ENCODE assay signal across 14 cellular contexts in genomic region chr3:159844383-159844730, GRCh38. TPM values are rescaled to one million over a fixed set of nuclear protein-coding genes. Genes with fewer than 3 reads are reported as not detected.
DNase-seq lines count a peak whose midpoint lies in the region; ATAC-seq, FAIRE-seq and TF ChIP-seq lines count a peak whose summit lies in the region.
"Had no signal": no experiment of that assay in that cellular context is flagged by ENCODE, and none has a peak within 500 bp of the region (broad histone marks: within the 10 kb centered on the region; RNA-seq: fewer than 3 reads in every experiment).

No MANE protein-coding gene starts in this region.

- H3K9ac ChIP-seq in GM12878 (ENCODE audit: control insufficient read depth, insufficient read depth, low read length) = no peak overlapping the region
- H3K9ac ChIP-seq: KMS-11 had no signal

- no peak for TF ChIP-seq CTCF in GM12878 (IDR thresholded peaks at IDR 0.05 in 2 of 3, conservative IDR thresholded peaks at IDR 0.05 in 1 of 3; ENCODE audit: control insufficient read depth in 2 of 3, extremely low read depth in 1 of 3, insufficient read depth in 1 of 3, low read depth in 3 of 3, low read length in 3 of 3)
- TF ChIP-seq CTCF in hepatocyte (IDR thresholded peaks at IDR 0.05; ENCODE audit: poor library complexity) = no peak
- TF ChIP-seq CTCF in spleen (IDR thresholded peaks at IDR 0.05 in 8 of 11, conservative IDR thresholded peaks at IDR 0.05 in 3 of 11) = no peak

- POLR2A ChIA-PET in GM12878 (lab: Charles Lee) = no interaction called here

- H3K9me3 ChIP-seq in GM12878 (replicated peaks; ENCODE audit: control insufficient read depth, insufficient read depth, low read length) (no peaks in the 10 kb centered on the region), hepatocyte (ENCODE audit: low read depth) (no peaks in the 10 kb centered on the region), spleen (no peaks in the 10 kb centered on the region)

- TF ChIP-seq RAD21 in GM12878 (IDR thresholded peaks at IDR 0.05; ENCODE audit: insufficient read depth, low read depth, low read length) = no peak

- H3K27ac ChIP-seq in GM12878 (ENCODE audit: control insufficient read depth, insufficient read depth) (no peak overlapping the region), hepatocyte (peak overlapping the region; percentile 32), spleen (peak overlapping the region in 5 of 8 donors; percentile 16 to 49 (median 29))
- H3K27ac ChIP-seq: KMS-11, VCaP had no signal

- no peaks in the 10 kb centered on the region for H3K4me1 ChIP-seq in GM12878 (ENCODE audit: control insufficient read depth, insufficient read depth, low read length)
- no peaks in the 10 kb centered on the region for H3K4me1 ChIP-seq in hepatocyte (ENCODE audit: insufficient read depth)
- peaks cover 0 to 49% (median 14%) of the 10 kb centered on the region in 6 donors for H3K4me1 ChIP-seq in spleen

- H4K20me1 ChIP-seq in GM12878 (ENCODE audit: control insufficient read depth, insufficient read depth) (no peaks in the 10 kb centered on the region), hepatocyte (ENCODE audit: insufficient read depth, poor library complexity, severe bottlenecking) (no peaks in the 10 kb centered on the region)

- CTCF ChIA-PET in GM12878 (lab: Yijun Ruan, JAX) = interaction anchor here (0.7 to 0.8 kb wide), 2 partner anchors 9 to 161 kb away, joined by 3 to 4 read pairs; no protein-coding TSS in a partner anchor

- no TSS peak for BruUV-seq in GM12878 (replicated peaks; lab: Mats Ljungman, UMichigan)

- FAIRE-seq in GM12878 (lab: Jason Lieb, UNC) = no peak

- intact Hi-C loops in GM12878 (cut with micrococcal nuclease; ENCODE audit: unreplicated experiment) (no loop called here), spleen (cut with DNase I; ENCODE audit: low total_unique reads) (no loop called here)

- peak overlapping the region; percentile 29; the same call in 1 of the 2 replicates for H2AFZ ChIP-seq in GM12878 (ENCODE audit: control insufficient read depth, low read depth, low read length)
- H2AFZ ChIP-seq in hepatocyte = no peak overlapping the region

- RAD21 ChIA-PET in GM12878 (lab: Charles Lee; ENCODE audit: unreplicated experiment) = interaction anchor here (1.1 kb wide), 1 partner anchor 59 kb away, joined by 3 read pairs; no protein-coding TSS in a partner anchor

- peak; percentile 52 for DNase-seq in KBM-7
- no peak for DNase-seq in GM12878 (ENCODE audit: low read depth, low spot score)
- DNase-seq in hepatocyte (ENCODE audit: low spot score) = no peak
- DNase-seq in spleen = no peak
- no peak for DNase-seq in SW480 (ENCODE audit: low spot score)
- DNase-seq in globus pallidus (ENCODE audit: low spot score) = no peak
- DNase-seq in NCI-H510A treated with DMSO at 0.1 percent for 48 hours (lab: John Stamatoyannopoulos, UW) = no peak
- DNase-seq: activated naive CD4-positive, alpha-beta T cell treated with anti-CD3 and anti-CD28 coated beads for 36 hours; NCI-H2029; stimulated activated CD4-positive, alpha-beta T cell treated with anti-CD3 and anti-CD28 coated beads, Interleukin-4, amount 100 ng/mL, for 1 hour had no signal

- H3K4me3 ChIP-seq in GM12878 (no peak overlapping the region), hepatocyte (no peak overlapping the region), spleen (no peak overlapping the region)

- no peaks in the 10 kb centered on the region; a peak in 2 of 4 replicates for H3K27me3 ChIP-seq in GM12878 (replicated peaks in 1 of 2; ENCODE audit: control insufficient read depth in 2 of 2, insufficient read depth in 2 of 2, low read length in 1 of 2)
- H3K27me3 ChIP-seq in hepatocyte = no peaks in the 10 kb centered on the region
- peaks cover 0 to 11% (median 3%) of the 10 kb centered on the region in 7 donors for H3K27me3 ChIP-seq in spleen (replicated peaks in 1 of 7)

- H3K4me2 ChIP-seq in GM12878 (ENCODE audit: control insufficient read depth, insufficient read depth) (no peak overlapping the region), hepatocyte (peak overlapping the region; percentile 13)
- H3K4me2 ChIP-seq: KMS-11 had no signal

- TF ChIP-seq EP300 in GM12878 (IDR thresholded peaks at IDR 0.05; ENCODE audit: borderline replicate concordance in 1 of 2, control insufficient read depth in 1 of 2, low read depth in 2 of 2, low read length in 2 of 2) = no peak

- WGBS in GM12878 (ENCODE audit: insufficient coverage, insufficient replicate concordance, low lambda C conversion rate, missing lambda C conversion rate) = 53% methylated on average over 4 of the region's 4 CpGs
- WGBS in hepatocyte (ENCODE audit: low lambda C conversion rate, missing lambda C conversion rate) = 62% methylated on average over 4 of the region's 4 CpGs
- 12 to 25% (median 19%) methylated on average over 4 of the region's 4 CpGs for WGBS in spleen, 5 donors

- no peak for TF ChIP-seq POLR2A in GM12878 (IDR thresholded peaks at IDR 0.05; ENCODE audit: low read depth, low read length)
- TF ChIP-seq POLR2A in spleen (IDR thresholded peaks at IDR 0.05) = no peak

- no peaks in the 10 kb centered on the region for H3K9me2 ChIP-seq in hepatocyte (replicated peaks; ENCODE audit: insufficient read depth)

- in situ Hi-C loops in KBM-7 (cut with MboI; ENCODE audit: low pct_unique_long_range_greater_than_20kb, low sequenced_read_pairs) = no loop called here
- in situ Hi-C loops in GM12878 (cut with MboI) = no loop called here

- H3K36me3 ChIP-seq in GM12878 (ENCODE audit: control insufficient read depth in 2 of 2, insufficient read depth in 2 of 2, low read length in 1 of 2) = no peaks in the 10 kb centered on the region
- no peaks in the 10 kb centered on the region for H3K36me3 ChIP-seq in hepatocyte (replicated peaks; ENCODE audit: insufficient read depth, low read depth)
- no peaks in the 10 kb centered on the region for H3K36me3 ChIP-seq in spleen

- SMC1A ChIA-PET in GM12878 (lab: Charles Lee; ENCODE audit: uncharacterized antibody, unreplicated experiment) = interaction anchor here (1.0 kb wide), 1 partner anchor 14 kb away, joined by 3 read pairs; no protein-coding TSS in a partner anchor

- no peak for ATAC-seq in GM12878
- ATAC-seq: stimulated activated effector memory CD8-positive, alpha-beta T cell treated with anti-CD3 and anti-CD28 coated beads, Interleukin-12 subunit alpha, Interleukin-12 subunit beta, amount 100 ng/mL, for 72 hours had no signal

- H3K79me2 ChIP-seq in GM12878 (ENCODE audit: control insufficient read depth, insufficient read depth, low read length) = no peaks in the 10 kb centered on the region
- peaks cover 29% of the 10 kb centered on the region for H3K79me2 ChIP-seq in hepatocyte

TF ChIP-seq in GM12878, 131 proteins besides CTCF, POLR2A, EP300 and RAD21:
- TF ChIP-seq JUNB (IDR thresholded peaks at IDR 0.05) (no peak), WRNIP1 (IDR thresholded peaks at IDR 0.05; ENCODE audit: borderline replicate concordance, low read depth, low read length) (no peak), BACH1 (IDR thresholded peaks at IDR 0.05; ENCODE audit: borderline replicate concordance) (no peak)

RNA-seq across cellular contexts. Expression of gene SCHIP1, which starts 4.7 kb away (rescaled TPM):
- 0.17 TPM in 1 of 2 replicates, not detected in the other for total RNA-seq in GM12878 (2013; cell fraction: nucleolus; rRNA removed)
- 0.98 and 1.4 TPM in 2 replicates for total RNA-seq in GM12878 (2014; rRNA removed)
- 1.4 and 1.6 TPM in 2 replicates for total RNA-seq in GM12878 (2014; rRNA removed; fragmentation: Illumina TruSeq; extraction: Trizol)
- total RNA-seq in GM12878 (2021) = 0.27 and 1.5 TPM in 2 replicates
- not detected for polyA plus RNA-seq in GM12878 (2011; ENCODE audit: low read depth)
- 0.10 TPM in 1 of 2 replicates, not detected in the other for polyA plus RNA-seq in GM12878 (2011; rRNA removed)
- 0.05 and 0.07 TPM in 2 replicates for polyA plus RNA-seq in GM12878 (2011; cell fraction: cytosol; rRNA removed)
- polyA plus RNA-seq in GM12878 (2011; cell fraction: nucleus; rRNA removed) = 0.10 and 0.39 TPM in 2 replicates
- polyA plus RNA-seq in GM12878 (2012) = 0.25 TPM in 1 of 2 replicates, not detected in the other
- polyA plus RNA-seq in GM12878 (2014; fragmentation: Illumina TruSeq; extraction: Trizol) = 1.7 and 2.8 TPM in 2 replicates
- polyA plus RNA-seq in GM12878 (2014; fragmentation: Nextera tagmentation; extraction: Ambion mirVana) = 1 to 10 TPM; 1.2 to 2.8 TPM
- polyA plus RNA-seq in GM12878 (2014; rRNA removed) = 1.1 and 1.2 TPM in 2 replicates
- 1 to 10 TPM in 1 of 2 experiments, under 1 TPM in 1; 0.84 to 2.1 TPM for polyA plus RNA-seq in GM12878 (2016; fragmentation: Nextera tagmentation; extraction: Ambion mirVana)
- polyA minus RNA-seq in GM12878 (2011; rRNA and poly(A)+ RNA removed) = 0.05 and 0.07 TPM in 2 replicates
- polyA minus RNA-seq in GM12878 (2011; cell fraction: cytosol; rRNA and poly(A)+ RNA removed) = not detected in 2 replicates
- 0.36 TPM in 1 of 2 replicates, not detected in the other for polyA minus RNA-seq in GM12878 (2011; cell fraction: nucleus; rRNA and poly(A)+ RNA removed)
- 3.8 and 12.6 TPM in 2 replicates for total RNA-seq in hepatocyte
- 4.3 and 5.2 TPM in 2 replicates for polyA plus RNA-seq in hepatocyte
- 10 to 100 TPM in 1 of 7 donors, 1 to 10 TPM in 6; 1.7 to 10.8 (median 4.4) TPM for total RNA-seq in spleen
- 1 to 10 TPM; 1.5 to 4.3 (median 1.7) TPM for polyA plus RNA-seq in spleen
- total RNA-seq: activated naive CD4-positive, alpha-beta T cell treated with anti-CD3 and anti-CD28 coated beads for 36 hours had no signal
- polyA plus RNA-seq: CD14-positive monocyte had no signal
